8 cellular contexts compared by ENCODE assay signal in the genomic region with DNA sequence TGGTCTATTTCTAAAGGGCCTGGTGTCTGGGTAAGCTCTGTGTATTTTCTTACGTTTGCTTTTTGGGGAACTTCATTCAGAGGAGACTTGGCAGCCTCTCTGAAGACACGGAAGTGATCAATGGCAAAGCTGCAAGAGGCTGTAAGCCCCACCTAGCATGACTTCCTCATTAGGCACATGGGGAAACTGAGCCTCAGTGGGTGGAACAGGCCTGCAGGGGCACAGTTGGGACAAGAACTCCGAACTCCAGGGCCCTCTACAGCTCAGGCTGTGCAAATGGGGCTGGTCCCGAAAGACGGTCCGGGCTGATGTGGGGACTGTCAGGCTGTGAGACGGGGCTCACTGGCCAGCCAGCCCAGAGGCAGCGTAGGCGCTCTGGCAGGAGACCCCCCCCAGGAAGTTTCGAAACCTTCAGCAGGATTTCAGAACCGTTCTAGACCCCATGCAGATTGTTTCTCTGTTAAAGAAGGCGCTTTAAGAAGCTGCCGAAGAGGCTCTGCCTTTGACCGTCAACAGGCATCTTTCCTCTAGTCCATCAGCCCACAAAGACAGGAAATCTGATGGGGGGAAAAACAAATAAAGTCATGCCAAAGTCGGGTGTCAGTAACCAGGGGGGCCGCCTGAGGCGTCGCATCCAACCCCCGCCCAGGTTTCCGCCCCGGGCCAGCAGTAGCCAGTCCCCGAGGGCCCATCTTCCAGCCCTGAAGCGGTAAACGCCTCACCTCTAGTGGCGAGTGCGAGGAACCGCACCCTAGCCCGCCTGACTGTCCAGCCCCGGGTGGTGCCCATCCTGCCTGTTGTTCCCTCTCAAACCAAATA.
A peak's percentile ranks its signal among the peaks of the same experiment; 100 is the strongest.
DNase-seq lines count a peak whose midpoint lies in the region; ATAC-seq and TF ChIP-seq lines count a peak whose summit lies in the region.

No MANE protein-coding gene starts in this region.

- in situ Hi-C loops in astrocyte of the spinal cord (cut with HindIII; ENCODE audit: low sequenced_read_pairs): no loop called here

- no peaks in the 10 kb centered on the region for H3K9me3 ChIP-seq in T-helper 17 cell (ENCODE audit: control insufficient read depth, low read length, poor library complexity, severe bottlenecking)

- peak; percentile 96 for TF ChIP-seq CTCF in GM12864 (IDR thresholded peaks at IDR 0.05; ENCODE audit: low read depth, low read length, missing control alignments)
- peak; percentile 96 for TF ChIP-seq CTCF in astrocyte of the spinal cord (IDR thresholded peaks at IDR 0.05; ENCODE audit: low read depth, low read length)

- H3K36me3 Mint-ChIP-seq in T-helper 17 cell (ENCODE audit: low read depth): peaks cover 2% of the 10 kb centered on the region

- H3K4me3 ChIP-seq in GM12864 (ENCODE audit: low read depth, low read length) (peak overlapping the region; percentile 9), astrocyte of the spinal cord (ENCODE audit: low read depth, low read length) (peak overlapping the region; percentile 0)

- peak; percentile 51 for ATAC-seq in HG02970 (IDR thresholded peaks at IDR 0.05; ENCODE audit: low FRiP score, unreplicated experiment)
- peak; percentile 72 for ATAC-seq in T-helper 17 cell

- peak overlapping the region; percentile 58 for H3K4me3 Mint-ChIP-seq in T-helper 17 cell

- peaks cover 56% of the 10 kb centered on the region for H3K27me3 Mint-ChIP-seq in T-helper 17 cell

- no peak overlapping the region for H3K27ac Mint-ChIP-seq in T-helper 17 cell

- H3K4me1 Mint-ChIP-seq in T-helper 17 cell: peaks cover 7% of the 10 kb centered on the region

- DNase-seq in GM12864 (ENCODE audit: low read depth) (no peak), T-helper 17 cell (peak in 2 of 3 donors; percentile 15 to 29), astrocyte of the spinal cord (ENCODE audit: low read depth, low spot score) (peak; percentile 59), islet precursor cell (peak; percentile 89), amniotic stem cell (lab: John Stamatoyannopoulos, UW) (no peak), NCI-H146 treated with DMSO at 0.1 percent for 48 hours (lab: John Stamatoyannopoulos, UW; ENCODE audit: unreplicated experiment) (no peak)
- DNase-seq in stimulated activated CD4-positive, alpha-beta T cell treated with anti-CD3 and anti-CD28 coated beads, Interleukin-2, amount 100 ng/mL, for 24 hours: peak; percentile 61 to 73

Comparison
In these comparisons a context has a peak if more than half of its experiments do, and no peak if none do; other contexts are left out.
1. DNase-seq: peak in T-helper 17 cell (2 of 3), astrocyte of the spinal cord (single experiment), islet precursor cell (single experiment) and stimulated activated CD4-positive, alpha-beta T cell treated with anti-CD3 and anti-CD28 coated beads, Interleukin-2, amount 100 ng/mL, for 24 hours (2 of 2); none in GM12864 (single experiment), amniotic stem cell (single experiment) and NCI-H146 treated with DMSO at 0.1 percent for 48 hours (single experiment).